ENCODE assay signal across 1 cellular context in the genomic region with DNA sequence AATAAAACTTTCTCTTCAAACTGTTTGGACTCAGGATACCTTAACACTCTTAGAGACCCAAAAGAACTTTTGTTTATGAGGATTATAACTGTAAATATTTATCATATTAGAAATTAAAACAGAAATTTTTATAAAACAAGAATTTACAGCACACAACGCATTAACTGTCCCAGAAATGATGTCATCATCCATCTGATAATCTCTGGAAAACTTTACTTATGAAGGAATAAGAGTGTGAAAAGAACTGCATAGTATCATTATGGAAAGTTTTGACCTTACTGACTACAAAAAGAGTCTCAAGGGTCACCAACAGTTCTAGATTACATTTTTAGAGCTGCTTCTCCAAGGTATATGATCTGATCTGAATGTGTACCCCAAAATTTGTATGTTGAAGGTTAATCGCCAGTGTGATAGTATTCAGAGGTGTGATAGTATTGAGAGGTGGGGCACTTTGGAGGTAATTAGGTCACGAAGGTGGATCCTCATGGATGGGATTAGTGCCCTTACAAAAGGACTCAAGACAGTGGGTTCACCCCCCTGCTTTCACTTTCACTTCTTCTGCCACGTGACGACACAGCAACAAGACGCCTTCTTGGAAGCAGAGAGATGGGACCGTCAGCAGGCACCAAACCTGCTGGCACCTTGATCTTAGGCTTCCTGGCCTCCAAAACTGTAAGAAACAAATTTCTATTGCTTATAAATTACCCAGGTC.
TF ChIP-seq lines count a peak whose summit lies in the region.

No MANE protein-coding gene starts in this region.

TF ChIP-seq in HCT116, 20 proteins besides CTCF, POLR2A, EP300 and RAD21 (continued from another document):
- TF ChIP-seq POLR2AphosphoS5 (IDR thresholded peaks at IDR 0.05; ENCODE audit: low read depth, low read length) (no peak), YY1 (IDR thresholded peaks at IDR 0.05; ENCODE audit: extremely low read depth, insufficient replicate concordance, low read depth, low read length) (no peak), SRF (IDR thresholded peaks at IDR 0.05; ENCODE audit: low read depth) (no peak), EZH2phosphoT487 (IDR thresholded peaks at IDR 0.05; ENCODE audit: borderline replicate concordance) (no peak), ELF1 (IDR thresholded peaks at IDR 0.05; ENCODE audit: borderline replicate concordance, low read depth) (no peak), CBX3 (IDR thresholded peaks at IDR 0.05; ENCODE audit: low read depth) (no peak), EZH2 (IDR thresholded peaks at IDR 0.05) (no peak), ZNF274 (IDR thresholded peaks at IDR 0.05; ENCODE audit: low read depth, low read length) (no peak)
- TF ChIP-seq, protein P1, sequence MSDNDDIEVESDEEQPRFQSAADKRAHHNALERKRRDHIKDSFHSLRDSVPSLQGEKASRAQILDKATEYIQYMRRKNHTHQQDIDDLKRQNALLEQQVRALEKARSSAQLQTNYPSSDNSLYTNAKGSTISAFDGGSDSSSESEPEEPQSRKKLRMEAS (IDR thresholded peaks at IDR 0.05): no peak
